In genomic region chr12:115963030-115963480, GRCh38 we compare ENCODE assay signal across 14 cellular contexts.
DNase-seq lines count a peak whose midpoint lies in the region; TF ChIP-seq lines count a peak whose summit lies in the region.
"Had no signal": no experiment of that assay in that cellular context is flagged by ENCODE, and none has a peak within 500 bp of the region (broad histone marks: within the 10 kb centered on the region; RNA-seq: fewer than 3 reads in every experiment).

No MANE protein-coding gene starts in this region.

- in situ Hi-C loops in ACHN (cut with HindIII; ENCODE audit: low pct_ligation_motif_present, low pct_unique_long_range_greater_than_20kb, low sequenced_read_pairs): no loop called here
- in situ Hi-C loops in GM13977 (cut with MboI; ENCODE audit: low pct_unique_long_range_greater_than_20kb, low sequenced_read_pairs, unreplicated experiment): no loop called here

- 85% methylated on average over 5 of the region's 5 CpGs for WGBS in suprapubic skin

- TF ChIP-seq EP300 in suprapubic skin (IDR thresholded peaks at IDR 0.05): no peak

- no peaks in the 10 kb centered on the region for H3K4me1 ChIP-seq in suprapubic skin

- no peak overlapping the region for H3K4me3 ChIP-seq in suprapubic skin
- H3K4me3 ChIP-seq: mucosa of descending colon had no signal

- DNase-seq in ACHN (peak; percentile 84), H4 (ENCODE audit: low spot score) (peak; percentile 28), amniotic stem cell (lab: John Stamatoyannopoulos, UW) (peak; percentile 13), hepatic stellate cell (ENCODE audit: low spot score) (peak; percentile 47), suprapubic skin (ENCODE audit: low spot score in 2 of 2) (no peak), NCI-H510A treated with DMSO at 0.1 percent for 48 hours (lab: John Stamatoyannopoulos, UW) (no peak), middle frontal gyrus (ENCODE audit: extremely low spot score, low spot score) (no peak), GM13977 (ENCODE audit: low spot score) (no peak)
- DNase-seq: activated naive CD8-positive, alpha-beta T cell treated with anti-CD3 and anti-CD28 coated beads, Interleukin-2, amount 50 U/mL, for 24 hours; C1 segment of cervical spinal cord; GDM1; mucosa of descending colon; NCI-H187 had no signal

- no peaks in the 10 kb centered on the region for H3K27me3 ChIP-seq in suprapubic skin

- H3K9me3 ChIP-seq in suprapubic skin: no peaks in the 10 kb centered on the region
- H3K9me3 ChIP-seq: mucosa of descending colon had no signal

- TF ChIP-seq CTCF in suprapubic skin (IDR thresholded peaks at IDR 0.05) (no peak), GM13977 (IDR thresholded peaks at IDR 0.05; ENCODE audit: extremely low read depth, insufficient read depth, missing control alignments) (no peak)

- H3K27ac ChIP-seq in suprapubic skin: no peak overlapping the region
- H3K27ac ChIP-seq: KMS-11 had no signal

- no peak for TF ChIP-seq POLR2A in suprapubic skin (IDR thresholded peaks at IDR 0.05)

- H3K36me3 ChIP-seq in suprapubic skin: peaks cover 79% of the 10 kb centered on the region

Comparison
In these comparisons a context has a peak if more than half of its experiments do, and no peak if none do; other contexts are left out.
1. DNase-seq: peak in ACHN (single experiment), H4 (single experiment), amniotic stem cell (single experiment) and hepatic stellate cell (single experiment); none in suprapubic skin (0 of 2), NCI-H510A treated with DMSO at 0.1 percent for 48 hours (single experiment), middle frontal gyrus (single experiment) and GM13977 (single experiment).